In genomic region chr2:203327918-203328734, GRCh38 we compare ENCODE assay signal across 8 cellular contexts. TPM values are rescaled to one million over a fixed set of nuclear protein-coding genes. Genes with fewer than 3 reads are reported as not detected.
DNase-seq lines count a peak whose midpoint lies in the region; ATAC-seq and TF ChIP-seq lines count a peak whose summit lies in the region.

Gene ABI2 (plus strand): TSS chr2:203328394. CDS start chr2:203328515, 121 bp downstream.

- TF ChIP-seq EP300 in suprapubic skin (IDR thresholded peaks at IDR 0.05), result no peak

- H3K27ac Mint-ChIP-seq in activated naive CD4-positive, alpha-beta T cell treated with anti-CD3 and anti-CD28 coated beads, Interleukin-2, amount 50 U/mL, for 72 hours, result peak within 1 kb of the TSS; percentile 71 to 92

- H3K4me3 ChIP-seq in MG63 (peak within 1 kb of the TSS; percentile 92), suprapubic skin (peak within 1 kb of the TSS; percentile 99)

- peak; percentile 81 for DNase-seq in EH (ENCODE audit: low read depth)
- peak; percentile 45 for DNase-seq in H4 (ENCODE audit: low spot score)
- peak; percentile 89 for DNase-seq in MG63
- peak; percentile 59 to 76 for DNase-seq in activated naive CD4-positive, alpha-beta T cell treated with anti-CD3 and anti-CD28 coated beads, Interleukin-2, amount 50 U/mL, for 72 hours (ENCODE audit: low spot score in 2 of 2)
- peak; percentile 91 for DNase-seq in glomerular visceral epithelial cell (ENCODE audit: extremely low spot score)
- peak; percentile 64 for DNase-seq in omental fat pad (ENCODE audit: low spot score)
- peak; percentile 85 to 87 for DNase-seq in suprapubic skin (ENCODE audit: low spot score in 2 of 2)

- H3K27me3 ChIP-seq in MG63 (no peaks in the 10 kb centered on the region), suprapubic skin (no peaks in the 10 kb centered on the region)

- peak within 1 kb of the TSS; percentile 83 for H3K27ac ChIP-seq in suprapubic skin

- 1% methylated on average over 73 of the region's 97 CpGs for WGBS in suprapubic skin

- H3K36me3 ChIP-seq in MG63 (peaks cover 12% of the 10 kb centered on the region), suprapubic skin (no peaks in the 10 kb centered on the region)

- ATAC-seq in SK-N-SH treated with all-trans-retinoic acid at 6 μM for 48 hours (peak; percentile 73), omental fat pad (ENCODE audit: low FRiP score) (peak; percentile 92)
- ATAC-seq in activated naive CD4-positive, alpha-beta T cell treated with anti-CD3 and anti-CD28 coated beads, Interleukin-2, amount 50 U/mL, for 72 hours, result peak; percentile 70 to 72

- H3K36me3 Mint-ChIP-seq in activated naive CD4-positive, alpha-beta T cell treated with anti-CD3 and anti-CD28 coated beads, Interleukin-2, amount 50 U/mL, for 72 hours, result peaks cover 6 to 11% of the 10 kb centered on the region in 2 donors

- TF ChIP-seq POLR2A in suprapubic skin (IDR thresholded peaks at IDR 0.05), result no peak

- TF ChIP-seq CTCF in omental fat pad (IDR thresholded peaks at IDR 0.05), result no peak
- TF ChIP-seq CTCF in suprapubic skin (IDR thresholded peaks at IDR 0.05), result no peak

- no peaks in the 10 kb centered on the region for H3K9me3 Mint-ChIP-seq in activated naive CD4-positive, alpha-beta T cell treated with anti-CD3 and anti-CD28 coated beads, Interleukin-2, amount 50 U/mL, for 72 hours

- peaks cover 17% of the 10 kb centered on the region for H3K4me1 ChIP-seq in suprapubic skin

- no peaks in the 10 kb centered on the region for H3K9me3 ChIP-seq in MG63
- H3K9me3 ChIP-seq in suprapubic skin, result no peaks in the 10 kb centered on the region

TF ChIP-seq in SK-N-SH treated with all-trans-retinoic acid at 6 μM for 48 hours, 23 proteins besides CTCF, POLR2A, EP300 and RAD21:
- TF ChIP-seq ZNF70 (CRISPR knock-in tag; IDR thresholded peaks at IDR 0.05), result no peak
- no peak for TF ChIP-seq PPARA (CRISPR knock-in tag; IDR thresholded peaks at IDR 0.05; ENCODE audit: borderline replicate concordance)
- peak; percentile 90; the same call in 1 of the 2 replicates for TF ChIP-seq PATZ1 (CRISPR knock-in tag; IDR thresholded peaks at IDR 0.05; ENCODE audit: borderline replicate concordance)
- TF ChIP-seq ZFP3 (CRISPR knock-in tag; IDR thresholded peaks at IDR 0.05), result no peak
- no peak for TF ChIP-seq ZFP30 (CRISPR knock-in tag; IDR thresholded peaks at IDR 0.05)
- TF ChIP-seq TSHZ2 (CRISPR knock-in tag; IDR thresholded peaks at IDR 0.05), result no peak
- no peak for TF ChIP-seq CSDC2 (CRISPR knock-in tag; IDR thresholded peaks at IDR 0.05)
- peak; percentile 34; the same call in 1 of the 2 replicates for TF ChIP-seq ZNF8 (CRISPR knock-in tag; IDR thresholded peaks at IDR 0.05)
- TF ChIP-seq ISL1 (CRISPR knock-in tag; IDR thresholded peaks at IDR 0.05), result no peak
TF ChIP-seq in SK-N-SH treated with all-trans-retinoic acid at 6 μM for 48 hours: peak in this region for 2.

RNA-seq across cellular contexts. Expression of gene ABI2, which starts in this region (rescaled TPM):
- 31.4 and 31.8 TPM in 2 replicates for total RNA-seq in H4 (2014; rRNA removed; shearing (Covaris generic))
- 22.1 and 33.6 TPM in 2 replicates for total RNA-seq in MG63 (2014; rRNA removed; shearing (Covaris generic); ENCODE audit: low replicate concordance)
- total RNA-seq in activated naive CD4-positive, alpha-beta T cell treated with anti-CD3 and anti-CD28 coated beads, Interleukin-2, amount 50 U/mL, for 72 hours, result 10 to 100 TPM; 45.3 to 46.1 TPM
- 10 to 100 TPM; 19.8 to 25.1 (median 22.8) TPM for total RNA-seq in omental fat pad
- total RNA-seq in suprapubic skin, result 10 to 100 TPM; 10.1 to 28.4 (median 22.0) TPM

Comparison
In these comparisons a context has a peak if more than half of its experiments do, and no peak if none do; other contexts are left out.
1. Peak in every context shown above with its lines: DNase-seq, ATAC-seq, H3K4me3 ChIP-seq and H3K27ac ChIP-seq.